ENCODE assay signal across 10 cellular contexts in the genomic region with DNA sequence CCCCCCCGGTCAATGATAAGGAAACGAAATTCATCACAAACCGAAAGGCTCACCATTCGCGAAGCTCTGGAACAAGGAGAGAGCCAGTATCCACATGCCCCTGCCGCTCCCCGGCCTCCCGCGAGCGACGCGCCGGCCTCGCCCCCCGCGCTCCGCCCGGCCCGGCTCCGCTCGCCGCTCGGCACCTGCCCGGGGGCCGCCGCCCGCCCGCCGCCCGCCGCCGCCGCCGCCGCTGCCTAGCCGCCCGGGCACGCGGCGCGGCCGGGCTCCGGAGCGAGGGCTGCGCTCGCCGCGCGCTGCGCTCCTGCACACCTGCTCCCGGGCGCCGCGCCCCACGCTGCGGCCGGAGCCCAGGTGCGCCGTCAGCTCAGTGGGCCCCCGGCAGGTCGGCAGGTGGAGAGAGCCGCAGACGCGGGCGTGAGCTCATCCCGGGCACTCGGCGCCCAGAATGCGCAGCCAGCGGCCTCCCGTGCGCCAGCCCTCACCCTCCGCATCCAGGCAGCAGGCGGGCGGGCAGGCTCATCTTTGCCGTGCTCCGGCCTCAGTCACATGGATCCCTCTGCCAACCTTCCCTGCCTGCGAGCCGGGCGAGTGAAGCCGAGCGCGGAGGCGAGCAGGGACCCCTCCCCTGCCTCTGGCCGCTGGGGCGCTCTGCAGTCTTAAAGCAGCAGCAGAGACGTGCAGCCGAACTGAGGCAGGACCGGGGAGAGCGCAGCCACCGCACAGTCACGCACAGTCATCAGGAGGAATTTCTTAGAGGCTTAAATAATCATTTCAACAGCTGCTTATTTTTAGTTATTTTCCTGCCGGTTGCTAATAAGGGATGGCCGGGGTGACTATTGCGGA. TPM values are rescaled to one million over a fixed set of nuclear protein-coding genes. Genes with fewer than 3 reads are reported as not detected.
DNase-seq lines count a peak whose midpoint lies in the region; ATAC-seq and TF ChIP-seq lines count a peak whose summit lies in the region.
"Had no signal": no experiment of that assay in that cellular context is flagged by ENCODE, and none has a peak within 500 bp of the region (broad histone marks: within the 10 kb centered on the region; RNA-seq: fewer than 3 reads in every experiment).

A gene with protein sequence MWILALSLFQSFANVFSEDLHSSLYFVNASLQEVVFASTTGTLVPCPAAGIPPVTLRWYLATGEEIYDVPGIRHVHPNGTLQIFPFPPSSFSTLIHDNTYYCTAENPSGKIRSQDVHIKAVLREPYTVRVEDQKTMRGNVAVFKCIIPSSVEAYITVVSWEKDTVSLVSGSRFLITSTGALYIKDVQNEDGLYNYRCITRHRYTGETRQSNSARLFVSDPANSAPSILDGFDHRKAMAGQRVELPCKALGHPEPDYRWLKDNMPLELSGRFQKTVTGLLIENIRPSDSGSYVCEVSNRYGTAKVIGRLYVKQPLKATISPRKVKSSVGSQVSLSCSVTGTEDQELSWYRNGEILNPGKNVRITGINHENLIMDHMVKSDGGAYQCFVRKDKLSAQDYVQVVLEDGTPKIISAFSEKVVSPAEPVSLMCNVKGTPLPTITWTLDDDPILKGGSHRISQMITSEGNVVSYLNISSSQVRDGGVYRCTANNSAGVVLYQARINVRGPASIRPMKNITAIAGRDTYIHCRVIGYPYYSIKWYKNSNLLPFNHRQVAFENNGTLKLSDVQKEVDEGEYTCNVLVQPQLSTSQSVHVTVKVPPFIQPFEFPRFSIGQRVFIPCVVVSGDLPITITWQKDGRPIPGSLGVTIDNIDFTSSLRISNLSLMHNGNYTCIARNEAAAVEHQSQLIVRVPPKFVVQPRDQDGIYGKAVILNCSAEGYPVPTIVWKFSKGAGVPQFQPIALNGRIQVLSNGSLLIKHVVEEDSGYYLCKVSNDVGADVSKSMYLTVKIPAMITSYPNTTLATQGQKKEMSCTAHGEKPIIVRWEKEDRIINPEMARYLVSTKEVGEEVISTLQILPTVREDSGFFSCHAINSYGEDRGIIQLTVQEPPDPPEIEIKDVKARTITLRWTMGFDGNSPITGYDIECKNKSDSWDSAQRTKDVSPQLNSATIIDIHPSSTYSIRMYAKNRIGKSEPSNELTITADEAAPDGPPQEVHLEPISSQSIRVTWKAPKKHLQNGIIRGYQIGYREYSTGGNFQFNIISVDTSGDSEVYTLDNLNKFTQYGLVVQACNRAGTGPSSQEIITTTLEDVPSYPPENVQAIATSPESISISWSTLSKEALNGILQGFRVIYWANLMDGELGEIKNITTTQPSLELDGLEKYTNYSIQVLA (N-terminal part only) (minus strand): TSS at position 593 of the 846 bp plus-strand sequence. CDS start 497 bp downstream, at position 96.

- peaks cover 37% of the 10 kb centered on the region for H3K27me3 Mint-ChIP-seq in mesothelial cell of epicardium (ENCODE audit: low read depth)

- peaks cover 7% of the 10 kb centered on the region for H3K4me1 Mint-ChIP-seq in mesothelial cell of epicardium
- H3K4me1 Mint-ChIP-seq: immature natural killer cell had no signal

- TF ChIP-seq CTCF in mesothelial cell of epicardium (IDR thresholded peaks at IDR 0.05; ENCODE audit: unreplicated experiment): no peak

- no peaks in the 10 kb centered on the region for H3K36me3 Mint-ChIP-seq in mesothelial cell of epicardium
- H3K36me3 Mint-ChIP-seq: immature natural killer cell had no signal

- H3K27ac Mint-ChIP-seq in mesothelial cell of epicardium: no peak within 1 kb of the TSS
- H3K27ac Mint-ChIP-seq: immature natural killer cell had no signal

- peak within 1 kb of the TSS; percentile 72 for H3K4me3 Mint-ChIP-seq in mesothelial cell of epicardium
- H3K4me3 Mint-ChIP-seq: immature natural killer cell had no signal

- DNase-seq in EH (ENCODE audit: low read depth) (peak; percentile 24), NCI-H2107 treated with DMSO at 0.1 percent for 48 hours (lab: John Stamatoyannopoulos, UW; ENCODE audit: unreplicated experiment) (peak; percentile 52), cerebellum (ENCODE audit: low spot score) (no peak), mesothelial cell of epicardium (ENCODE audit: low spot score in 2 of 2, unreplicated experiment in 2 of 2) (peak in 1 of 2 experiments; percentile 47)
- DNase-seq in stimulated activated CD4-positive, alpha-beta T cell treated with anti-CD3 and anti-CD28 coated beads, Interleukin-12 subunit alpha, Interleukin-12 subunit beta, amount 100 ng/mL, for 4 hours: no peak
- no peak for DNase-seq in stimulated activated CD8-positive, alpha-beta memory T cell treated with anti-CD3 and anti-CD28 coated beads, Interleukin-4, amount 100 ng/mL, for 48 hours
- DNase-seq in activated CD4-positive, alpha-beta T cell treated with anti-CD3 and anti-CD28 coated beads, Interleukin-2, amount 50 U/mL, for 1 hour: no peak
- DNase-seq: immature natural killer cell had no signal

- no peak for ATAC-seq in GM21529 (IDR thresholded peaks at IDR 0.05; ENCODE audit: unreplicated experiment)
- ATAC-seq: activated CD4-positive, CD25-positive, alpha-beta regulatory T cell treated with anti-CD3 and anti-CD28 coated beads, Interleukin-2, amount 50 U/mL, for 24 hours had no signal

- no peaks in the 10 kb centered on the region for H3K9me3 Mint-ChIP-seq in mesothelial cell of epicardium

RNA-seq across cellular contexts. Expression of the gene that starts here (rescaled TPM):
- 25.1 TPM for total RNA-seq in cerebellum
- not detected in 3 replicates for total RNA-seq in mesothelial cell of epicardium

Comparison
In these comparisons a context has a peak if more than half of its experiments do, and no peak if none do; other contexts are left out.
1. RNA of the gene that starts here (total RNA-seq): 25.1 TPM in cerebellum (single experiment); not detected in mesothelial cell of epicardium; every median in the first group is over 10 times any median in the second.
2. DNase-seq: peak in EH (single experiment) and NCI-H2107 treated with DMSO at 0.1 percent for 48 hours (single experiment); none in cerebellum (single experiment), stimulated activated CD4-positive, alpha-beta T cell treated with anti-CD3 and anti-CD28 coated beads, Interleukin-12 subunit alpha, Interleukin-12 subunit beta, amount 100 ng/mL, for 4 hours (single experiment), stimulated activated CD8-positive, alpha-beta memory T cell treated with anti-CD3 and anti-CD28 coated beads, Interleukin-4, amount 100 ng/mL, for 48 hours (single experiment) and activated CD4-positive, alpha-beta T cell treated with anti-CD3 and anti-CD28 coated beads, Interleukin-2, amount 50 U/mL, for 1 hour (single experiment).